ENCODE assay signal across 15 cellular contexts in the genomic region with DNA sequence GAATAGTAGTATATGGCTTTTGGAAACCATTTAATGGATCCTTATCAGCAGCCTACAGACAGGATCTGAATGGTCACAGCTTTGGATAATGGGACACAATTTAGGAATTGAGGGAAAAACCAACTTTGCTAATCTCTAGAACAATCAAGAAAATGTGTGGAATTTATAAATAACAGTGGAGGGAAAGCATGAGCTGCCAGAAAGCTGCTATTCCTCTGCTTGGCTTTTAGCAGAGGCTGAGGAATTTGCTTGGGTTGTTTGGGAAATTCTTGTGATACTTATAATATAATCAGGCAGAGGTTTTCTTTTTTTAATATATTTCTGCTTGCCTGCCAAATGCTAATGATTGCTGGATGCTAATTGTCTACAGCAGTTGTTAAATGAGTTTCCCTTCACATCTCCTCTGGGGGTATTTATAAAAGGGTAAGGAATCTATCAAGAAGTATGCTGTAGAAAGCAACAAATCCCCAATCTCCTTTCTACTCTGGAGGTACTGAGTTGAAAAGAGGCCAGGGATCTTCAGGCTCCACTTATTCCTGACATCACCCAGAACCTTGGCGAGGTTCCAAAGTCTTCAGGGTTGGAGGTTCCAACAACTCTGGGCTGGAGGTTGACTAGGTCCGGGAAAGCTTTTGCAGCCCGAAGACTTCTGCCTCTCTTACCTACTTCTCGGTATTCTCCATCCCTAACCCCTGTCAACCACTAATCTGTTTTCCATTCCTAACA.
DNase-seq lines count a peak whose midpoint lies in the region; ATAC-seq, FAIRE-seq and TF ChIP-seq lines count a peak whose summit lies in the region.
"Had no signal": no experiment of that assay in that cellular context is flagged by ENCODE, and none has a peak within 500 bp of the region (broad histone marks: within the 10 kb centered on the region; RNA-seq: fewer than 3 reads in every experiment).

No MANE protein-coding gene starts in this region.

- no peaks in the 10 kb centered on the region for H3K36me3 Mint-ChIP-seq in MCF 10A (ENCODE audit: insufficient read depth, unreplicated experiment)
- H3K36me3 Mint-ChIP-seq: naive B cell had no signal

- DNase-seq in MCF 10A (ENCODE audit: unreplicated experiment) (peak; percentile 35), breast epithelium (ENCODE audit: low spot score in 2 of 2) (no peak), ascending aorta (ENCODE audit: low spot score in 2 of 2) (peak in 1 of 2 donors; percentile 69), hepatocyte (ENCODE audit: low spot score) (peak; percentile 13), urothelium cell line (ENCODE audit: low spot score) (peak; percentile 19), PC-9 (no peak), GM19239 (ENCODE audit: insufficient read length, low spot score) (no peak)
- DNase-seq: activated naive CD4-positive, alpha-beta T cell; effector memory CD8-positive, alpha-beta T cell; GDM1; Karpas-422; naive B cell; NCI-H524 treated with DMSO at 0.1 percent for 48 hours had no signal

- H3K79me2 ChIP-seq in hepatocyte (no peaks in the 10 kb centered on the region), PC-9 (ENCODE audit: low read depth) (no peaks in the 10 kb centered on the region)

- H3K9me3 ChIP-seq in breast epithelium (no peaks in the 10 kb centered on the region), ascending aorta (no peaks in the 10 kb centered on the region), hepatocyte (ENCODE audit: low read depth) (no peaks in the 10 kb centered on the region), PC-9 (ENCODE audit: insufficient read depth, low read depth) (no peaks in the 10 kb centered on the region)

- WGBS in hepatocyte (ENCODE audit: low lambda C conversion rate, missing lambda C conversion rate) = 86% methylated on average over 4 of the region's 4 CpGs

- no peak overlapping the region for H3K27ac Mint-ChIP-seq in MCF 10A (ENCODE audit: low read depth, unreplicated experiment)
- H3K27ac Mint-ChIP-seq: effector memory CD8-positive, alpha-beta T cell; naive B cell had no signal

- ATAC-seq in HG03469 (IDR thresholded peaks at IDR 0.05; ENCODE audit: unreplicated experiment) = no peak
- ATAC-seq: effector memory CD8-positive, alpha-beta T cell had no signal

- H3K9me2 ChIP-seq in hepatocyte (replicated peaks; ENCODE audit: insufficient read depth) = no peaks in the 10 kb centered on the region
- H3K9me2 ChIP-seq in PC-9 (ENCODE audit: insufficient read depth) = no peaks in the 10 kb centered on the region

- H2AFZ ChIP-seq in hepatocyte (no peak overlapping the region), PC-9 (no peak overlapping the region)

- no peaks in the 10 kb centered on the region for H3F3A ChIP-seq in PC-9 (ENCODE audit: insufficient read depth, low read depth)

- H3K4me1 ChIP-seq in breast epithelium = no peaks in the 10 kb centered on the region
- H3K4me1 ChIP-seq in ascending aorta = peaks cover 0 to 13% of the 10 kb centered on the region in 2 donors
- H3K4me1 ChIP-seq in hepatocyte (ENCODE audit: insufficient read depth) = no peaks in the 10 kb centered on the region
- H3K4me1 ChIP-seq in PC-9 (replicated peaks; ENCODE audit: insufficient read depth) = no peaks in the 10 kb centered on the region

- intact Hi-C loops in MCF 10A (cut with micrococcal nuclease) (no loop called here), breast epithelium (cut with DNase I; ENCODE audit: low total_unique reads) (no loop called here), ascending aorta (cut with DNase I) (loop anchor here (2.0 to 5.0 kb wide), 2 partner anchors 51 to 131 kb away; partner anchors contain the start of gene CDO1), PC-9 (cut with micrococcal nuclease; ENCODE audit: unreplicated experiment) (no loop called here)

- H3K36me3 ChIP-seq in breast epithelium (no peaks in the 10 kb centered on the region), ascending aorta (no peaks in the 10 kb centered on the region), hepatocyte (replicated peaks; ENCODE audit: insufficient read depth, low read depth) (no peaks in the 10 kb centered on the region), PC-9 (ENCODE audit: low read depth) (no peaks in the 10 kb centered on the region)

- CTCF ChIA-PET in MCF 10A (lab: Yijun Ruan, JAX) = no interaction called here
- CTCF ChIA-PET in PC-9 (lab: Charles Lee) = no interaction called here

- TF ChIP-seq POLR2A in breast epithelium (IDR thresholded peaks at IDR 0.05) = no peak

- H3K27me3 ChIP-seq in breast epithelium (no peaks in the 10 kb centered on the region), ascending aorta (no peaks in the 10 kb centered on the region), hepatocyte (no peaks in the 10 kb centered on the region), PC-9 (ENCODE audit: insufficient read depth, low read depth) (no peaks in the 10 kb centered on the region; the same call in 1 of the 2 replicates)

- FAIRE-seq in urothelium cell line (lab: Jason Lieb, UNC) (no peak), GM19239 (lab: Jason Lieb, UNC) (no peak)

- no peak overlapping the region for H3K4me2 ChIP-seq in hepatocyte
- H3K4me2 ChIP-seq in PC-9 = no peak overlapping the region

- H3K4me3 Mint-ChIP-seq in MCF 10A (ENCODE audit: unreplicated experiment) = no peak overlapping the region
- H3K4me3 Mint-ChIP-seq: effector memory CD8-positive, alpha-beta T cell; naive B cell had no signal

- H3K4me1 Mint-ChIP-seq in MCF 10A (ENCODE audit: insufficient read depth, unreplicated experiment) = no peaks in the 10 kb centered on the region
- H3K4me1 Mint-ChIP-seq: naive B cell had no signal

- peak overlapping the region in 1 of 2 donors; percentile 19 for H3K27ac ChIP-seq in breast epithelium
- peak overlapping the region; percentile 46 to 66 for H3K27ac ChIP-seq in ascending aorta
- H3K27ac ChIP-seq in hepatocyte = no peak overlapping the region
- H3K27ac ChIP-seq in PC-9 = no peak overlapping the region
- H3K27ac ChIP-seq: SK-N-MC had no signal

- BruUV-seq in MCF 10A (replicated peaks; lab: Mats Ljungman, UMichigan) (no TSS peak), PC-9 (replicated peaks; lab: Mats Ljungman, UMichigan) (no TSS peak)

- no peak overlapping the region for H3K4me3 ChIP-seq in breast epithelium
- no peak overlapping the region for H3K4me3 ChIP-seq in ascending aorta
- H3K4me3 ChIP-seq in hepatocyte = no peak overlapping the region
- no peak overlapping the region for H3K4me3 ChIP-seq in PC-9
- H3K4me3 ChIP-seq: SK-N-MC had no signal

- peaks cover 6% of the 10 kb centered on the region for H3K9me3 Mint-ChIP-seq in MCF 10A (ENCODE audit: unreplicated experiment)
- H3K9me3 Mint-ChIP-seq: effector memory CD8-positive, alpha-beta T cell had no signal

- no peak for TF ChIP-seq CTCF in MCF 10A (IDR thresholded peaks at IDR 0.05; ENCODE audit: unreplicated experiment)
- TF ChIP-seq CTCF in breast epithelium (IDR thresholded peaks at IDR 0.05) = no peak
- TF ChIP-seq CTCF in ascending aorta (IDR thresholded peaks at IDR 0.05) = no peak
- no peak for TF ChIP-seq CTCF in hepatocyte (IDR thresholded peaks at IDR 0.05; ENCODE audit: poor library complexity)
- no peak for TF ChIP-seq CTCF in PC-9 (conservative IDR thresholded peaks at IDR 0.05)

- H4K20me1 ChIP-seq in hepatocyte (ENCODE audit: insufficient read depth, poor library complexity, severe bottlenecking) (no peaks in the 10 kb centered on the region), PC-9 (ENCODE audit: insufficient read depth) (no peaks in the 10 kb centered on the region)

- peaks cover 48% of the 10 kb centered on the region for H3K27me3 Mint-ChIP-seq in MCF 10A (ENCODE audit: insufficient read depth, unreplicated experiment)

- POLR2A ChIA-PET in MCF 10A (lab: Yijun Ruan, JAX) = no interaction called here
- POLR2A ChIA-PET in PC-9 (lab: Charles Lee; ENCODE audit: unreplicated experiment) = no interaction called here

Comparison
In these comparisons a context has a peak if more than half of its experiments do, and no peak if none do; other contexts are left out.
1. DNase-seq: peak in MCF 10A (single experiment), hepatocyte (single experiment) and urothelium cell line (single experiment); none in breast epithelium (0 of 2), PC-9 (0 of 2) and GM19239 (single experiment).
2. H3K27ac ChIP-seq: peak in ascending aorta (2 of 2); none in hepatocyte (single experiment) and PC-9 (single experiment).